Comparison of ENCODE assay signal across 26 cellular contexts in genomic region chr21:37587203-37587602, GRCh38.
"Had no signal": no experiment of that assay in that cellular context is flagged by ENCODE, and none has a peak within 500 bp of the region (broad histone marks: within the 10 kb centered on the region; RNA-seq: fewer than 3 reads in every experiment).

No MANE protein-coding gene starts in this region.

- H3K4me3 Mint-ChIP-seq: natural killer cell; nephron; neural progenitor cell; stimulated activated effector memory CD8-positive, alpha-beta T cell treated with anti-CD3 and anti-CD28 coated beads, Interleukin-12 subunit alpha, Interleukin-12 subunit beta, amount 100 ng/mL, for 72 hours; stimulated activated naive B cell treated with anti-CD40 and anti-IgM and Interleukin-4, amounts not matched to agents 10 μg/mL and 1 μg/mL and 100 μg/mL, for 72 hours; stimulated activated naive CD8-positive, alpha-beta T cell treated with anti-CD3 and anti-CD28 coated beads, Interleukin-15, Interleukin-2, amounts not matched to agents 100 ng/mL and 50 ng/mL, for 24 hours had no signal

- H3K9ac ChIP-seq: neural progenitor cell had no signal

- ATAC-seq: natural killer cell; pancreas; right cardiac atrium; right lobe of liver; stimulated activated effector memory CD8-positive, alpha-beta T cell treated with anti-CD3 and anti-CD28 coated beads, Interleukin-12 subunit alpha, Interleukin-12 subunit beta, amount 100 ng/mL, for 72 hours; stimulated activated naive B cell treated with anti-CD40 and anti-IgM and Interleukin-4, amounts not matched to agents 10 μg/mL and 1 μg/mL and 100 μg/mL, for 72 hours had no signal

- H2AFZ ChIP-seq: neural progenitor cell had no signal

- H3K27ac ChIP-seq: neural progenitor cell, pancreas, prostate gland, right lobe of liver, sigmoid colon, stomach, thoracic aorta, thyroid gland, tibial nerve, upper lobe of left lung, vagina had no signal

- H3K27me3 ChIP-seq: neural progenitor cell, pancreas, right lobe of liver, sigmoid colon, stomach, thyroid gland, tibial nerve, upper lobe of left lung, vagina had no signal

- H3K4me1 Mint-ChIP-seq: stimulated activated effector memory CD8-positive, alpha-beta T cell treated with anti-CD3 and anti-CD28 coated beads, Interleukin-12 subunit alpha, Interleukin-12 subunit beta, amount 100 ng/mL, for 72 hours; stimulated activated naive B cell treated with anti-CD40 and anti-IgM and Interleukin-4, amounts not matched to agents 10 μg/mL and 1 μg/mL and 100 μg/mL, for 72 hours had no signal

- H3K27me3 Mint-ChIP-seq: stimulated activated naive CD8-positive, alpha-beta T cell treated with anti-CD3 and anti-CD28 coated beads, Interleukin-15, Interleukin-2, amounts not matched to agents 100 ng/mL and 50 ng/mL, for 24 hours had no signal

- DNase-seq: natural killer cell; occipital lobe; pancreas; right cardiac atrium; right lobe of liver; sigmoid colon; small intestine; stimulated activated CD4-positive, alpha-beta T cell treated with anti-CD3 and anti-CD28 coated beads, Interleukin-15, amount 100 ng/mL, for 24 hours; stimulated activated CD4-positive, alpha-beta T cell treated with anti-CD3 and anti-CD28 coated beads, Interleukin-2, amount 100 ng/mL, for 24 hours; stimulated activated CD4-positive, alpha-beta T cell treated with anti-CD3 and anti-CD28 coated beads, Interleukin-2, amount 100 ng/mL, for 48 hours; stimulated activated CD4-positive, alpha-beta T cell treated with anti-CD3 and anti-CD28 coated beads, Interleukin-4, amount 100 ng/mL, for 24 hours; stimulated activated naive B cell treated with anti-CD40 and anti-IgM and Interleukin-4, amounts not matched to agents 10 μg/mL and 1 μg/mL and 100 μg/mL, for 72 hours; stimulated activated naive CD4-positive, alpha-beta T cell treated with Interleukin-2 at 50 U/mL for 16 hours; stomach; thyroid gland; trophoblast cell; upper lobe of left lung had no signal

- H3K9me3 Mint-ChIP-seq: natural killer cell; neural progenitor cell; stimulated activated effector memory CD8-positive, alpha-beta T cell treated with anti-CD3 and anti-CD28 coated beads, Interleukin-12 subunit alpha, Interleukin-12 subunit beta, amount 100 ng/mL, for 72 hours; stimulated activated naive B cell treated with anti-CD40 and anti-IgM and Interleukin-4, amounts not matched to agents 10 μg/mL and 1 μg/mL and 100 μg/mL, for 72 hours; stimulated activated naive CD8-positive, alpha-beta T cell treated with anti-CD3 and anti-CD28 coated beads, Interleukin-15, Interleukin-2, amounts not matched to agents 100 ng/mL and 50 ng/mL, for 24 hours had no signal

- H3K36me3 Mint-ChIP-seq: natural killer cell; neural progenitor cell; stimulated activated effector memory CD8-positive, alpha-beta T cell treated with anti-CD3 and anti-CD28 coated beads, Interleukin-12 subunit alpha, Interleukin-12 subunit beta, amount 100 ng/mL, for 72 hours; stimulated activated naive B cell treated with anti-CD40 and anti-IgM and Interleukin-4, amounts not matched to agents 10 μg/mL and 1 μg/mL and 100 μg/mL, for 72 hours had no signal

- H3K9me3 ChIP-seq: pancreas, prostate gland, right lobe of liver, sigmoid colon, stomach, thoracic aorta, thyroid gland, tibial nerve, upper lobe of left lung, vagina had no signal

- H3K4me1 ChIP-seq: pancreas, prostate gland, right lobe of liver, sigmoid colon, thyroid gland, tibial nerve, upper lobe of left lung, vagina had no signal

- FAIRE-seq: pancreas, small intestine, urothelium cell line had no signal

- H3K27ac Mint-ChIP-seq: natural killer cell; nephron; neural progenitor cell; stimulated activated effector memory CD8-positive, alpha-beta T cell treated with anti-CD3 and anti-CD28 coated beads, Interleukin-12 subunit alpha, Interleukin-12 subunit beta, amount 100 ng/mL, for 72 hours; stimulated activated naive B cell treated with anti-CD40 and anti-IgM and Interleukin-4, amounts not matched to agents 10 μg/mL and 1 μg/mL and 100 μg/mL, for 72 hours; stimulated activated naive CD8-positive, alpha-beta T cell treated with anti-CD3 and anti-CD28 coated beads, Interleukin-15, Interleukin-2, amounts not matched to agents 100 ng/mL and 50 ng/mL, for 24 hours had no signal

- H3K4me2 ChIP-seq: neural progenitor cell had no signal

- H3K4me3 ChIP-seq: neural progenitor cell, pancreas, prostate gland, right lobe of liver, sigmoid colon, stomach, thoracic aorta, thyroid gland, tibial nerve, upper lobe of left lung, vagina had no signal

- H3K36me3 ChIP-seq: neural progenitor cell, pancreas, prostate gland, right lobe of liver, sigmoid colon, stomach, thoracic aorta, thyroid gland, tibial nerve, upper lobe of left lung, vagina had no signal
